Comparison of ENCODE assay signal across 16 cellular contexts in the genomic region with DNA sequence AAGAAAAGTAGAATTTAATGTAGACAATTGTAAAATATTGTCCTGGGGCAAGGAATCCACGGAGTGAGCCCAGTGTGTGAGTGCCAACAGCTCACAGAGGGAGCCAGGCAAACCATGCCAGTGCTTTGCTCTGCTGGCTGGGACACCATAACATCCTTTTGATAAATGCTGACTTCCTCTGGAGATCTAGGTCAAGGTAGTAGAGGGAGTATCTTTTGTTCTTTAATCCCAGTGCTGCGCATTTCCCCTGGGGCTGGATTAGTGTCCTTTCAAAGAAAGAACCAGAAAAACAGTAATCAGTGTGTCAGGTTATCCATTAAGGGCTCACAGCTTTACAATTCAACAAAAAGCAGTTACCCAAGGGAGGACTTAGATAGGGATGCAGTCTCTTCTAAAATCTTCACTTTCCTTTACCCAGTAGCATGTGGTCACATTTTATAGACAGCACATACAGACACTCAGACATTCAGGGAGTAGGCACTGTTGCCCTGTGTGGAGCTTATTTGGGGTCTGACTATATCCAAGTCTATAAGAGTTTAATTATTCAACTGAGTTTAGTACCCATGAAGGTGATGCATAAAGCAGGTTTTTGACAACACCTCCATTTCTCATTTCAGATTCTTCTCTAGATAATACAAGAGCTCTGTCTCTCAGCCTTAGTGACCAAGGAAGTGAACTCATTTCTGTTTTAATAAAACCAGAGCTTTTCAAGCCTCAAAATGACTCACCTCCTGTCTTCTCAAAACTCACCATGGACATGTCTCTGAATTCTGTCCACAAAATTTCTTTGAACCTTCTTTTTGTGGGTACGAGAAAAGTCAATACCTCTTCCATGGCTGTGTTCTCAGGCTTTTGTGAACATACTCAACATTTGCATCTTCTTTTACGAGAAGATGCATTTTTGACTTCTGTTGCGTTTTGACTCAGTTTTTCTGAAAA.
DNase-seq lines count a peak whose midpoint lies in the region; ATAC-seq, FAIRE-seq and TF ChIP-seq lines count a peak whose summit lies in the region.
"Had no signal": no experiment of that assay in that cellular context is flagged by ENCODE, and none has a peak within 500 bp of the region (broad histone marks: within the 10 kb centered on the region; RNA-seq: fewer than 3 reads in every experiment).

No MANE protein-coding gene starts in this region.

- no peaks in the 10 kb centered on the region for H3K79me2 ChIP-seq in OCI-LY3 (ENCODE audit: low read length)

- no peak for ATAC-seq in heart left ventricle
- ATAC-seq: left cardiac atrium had no signal

- H3K4me3 ChIP-seq in HAP-1 = no peak overlapping the region
- peak overlapping the region; percentile 25 for H3K4me3 ChIP-seq in OCI-LY3 (ENCODE audit: low read length)
- no peak overlapping the region for H3K4me3 ChIP-seq in mesenchymal stem cell (ENCODE audit: insufficient read depth in 1 of 2, low read depth in 1 of 2, low read length in 2 of 2)
- no peak overlapping the region for H3K4me3 ChIP-seq in heart left ventricle
- H3K4me3 ChIP-seq: coronary artery had no signal

- H2BK12ac ChIP-seq in mesenchymal stem cell (ENCODE audit: low read length in 2 of 2) = no peak overlapping the region

- in situ Hi-C loops in HAP-1 (cut with MboI; ENCODE audit: low sequenced_read_pairs) = no loop called here

- H3K4ac ChIP-seq in mesenchymal stem cell (ENCODE audit: low read depth in 1 of 2, low read length in 2 of 2) = no peak overlapping the region

- no peak overlapping the region for H4K91ac ChIP-seq in mesenchymal stem cell (ENCODE audit: low read length)

- no peaks in the 10 kb centered on the region for H4K20me1 ChIP-seq in OCI-LY3 (ENCODE audit: insufficient read depth, low read length)

- no peak overlapping the region for H2BK5ac ChIP-seq in mesenchymal stem cell (ENCODE audit: low read depth, low read length, poor library complexity, severe bottlenecking)

- no peaks in the 10 kb centered on the region for H3K27me3 ChIP-seq in HAP-1 (ENCODE audit: low read depth)
- H3K27me3 ChIP-seq in OCI-LY3 (ENCODE audit: low read depth, low read length) = no peaks in the 10 kb centered on the region
- no peaks in the 10 kb centered on the region for H3K27me3 ChIP-seq in mesenchymal stem cell (ENCODE audit: control insufficient read depth in 1 of 2, insufficient read depth in 1 of 2, low read length in 2 of 2)
- peaks cover 0 to 20% (median 0%) of the 10 kb centered on the region in 9 donors for H3K27me3 ChIP-seq in heart left ventricle

- no peak overlapping the region for H4K8ac ChIP-seq in mesenchymal stem cell (ENCODE audit: low read length)

- H3K4me2 ChIP-seq in OCI-LY3 (ENCODE audit: low read length) (peak overlapping the region; percentile 46), mesenchymal stem cell (ENCODE audit: low read length, poor library complexity, severe bottlenecking) (no peak overlapping the region)

- TF ChIP-seq POLR2A in GM12892 (IDR thresholded peaks at IDR 0.05; ENCODE audit: low read depth, low read length) (no peak), heart left ventricle (IDR thresholded peaks at IDR 0.05) (no peak)

- H3K14ac ChIP-seq in mesenchymal stem cell (ENCODE audit: low read length in 2 of 2) = no peak overlapping the region

- TF ChIP-seq CTCF in OCI-LY3 (IDR thresholded peaks at IDR 0.05; ENCODE audit: low read depth, low read length) (no peak), heart left ventricle (IDR thresholded peaks at IDR 0.05) (no peak)

- 75% methylated on average over 5 of the region's 5 CpGs for WGBS in mesenchymal stem cell
- WGBS in heart left ventricle, 4 donors = 67 to 81% (median 74%) methylated on average over 5 of the region's 5 CpGs

- no peak overlapping the region for H2BK15ac ChIP-seq in mesenchymal stem cell (ENCODE audit: low read depth, poor library complexity, severe bottlenecking)

- H3K36me3 ChIP-seq in HAP-1 (replicated peaks) = no peaks in the 10 kb centered on the region
- no peaks in the 10 kb centered on the region for H3K36me3 ChIP-seq in OCI-LY3 (replicated peaks; ENCODE audit: low read depth, low read length)
- no peaks in the 10 kb centered on the region for H3K36me3 ChIP-seq in mesenchymal stem cell (ENCODE audit: control insufficient read depth in 1 of 2, insufficient read depth in 2 of 2, low read depth in 1 of 2, low read length in 2 of 2)
- H3K36me3 ChIP-seq in heart left ventricle = no peaks in the 10 kb centered on the region
- H3K36me3 ChIP-seq: WERI-Rb-1 had no signal

- H3K4me1 ChIP-seq in HAP-1 = no peaks in the 10 kb centered on the region
- H3K4me1 ChIP-seq in OCI-LY3 (ENCODE audit: low read length) = peaks cover 22% of the 10 kb centered on the region
- H3K4me1 ChIP-seq in mesenchymal stem cell (ENCODE audit: control insufficient read depth, insufficient read depth, low read depth, low read length) = no peaks in the 10 kb centered on the region
- no peaks in the 10 kb centered on the region for H3K4me1 ChIP-seq in heart left ventricle

- H3K18ac ChIP-seq in mesenchymal stem cell (ENCODE audit: low read depth in 1 of 2, low read length in 2 of 2) = no peak overlapping the region

- FAIRE-seq in GM12892 (lab: Jason Lieb, UNC) (peak; percentile 73), RCC 7860 (lab: Jason Lieb, UNC) (no peak)
- FAIRE-seq: GM19239 had no signal

- no peak overlapping the region for H3K23ac ChIP-seq in mesenchymal stem cell (ENCODE audit: low read length in 2 of 2)

- no peak for DNase-seq in GM12892 (ENCODE audit: insufficient read length)
- peak; percentile 12 to 14 for DNase-seq in HAP-1 (ENCODE audit: low spot score in 2 of 2)
- DNase-seq in mesenchymal stem cell = peak; percentile 1
- DNase-seq in RCC 7860 (ENCODE audit: low spot score) = no peak
- DNase-seq in heart left ventricle = no peak
- DNase-seq in SW480 (ENCODE audit: low spot score) = no peak
- DNase-seq: anterior cingulate cortex, C1 segment of cervical spinal cord, erythroblast, hippocampal formation, left cardiac atrium, NCI-H226, WERI-Rb-1 had no signal

- H2BK120ac ChIP-seq in mesenchymal stem cell (ENCODE audit: low read depth, low read length) = no peak overlapping the region

- no peaks in the 10 kb centered on the region for H3K79me1 ChIP-seq in mesenchymal stem cell (replicated peaks; ENCODE audit: low read length, poor library complexity, severe bottlenecking)

- peak overlapping the region; percentile 27 for H3K9ac ChIP-seq in OCI-LY3 (ENCODE audit: low read length)
- no peak overlapping the region for H3K9ac ChIP-seq in mesenchymal stem cell (ENCODE audit: low read length)

- H2AK5ac ChIP-seq in mesenchymal stem cell (ENCODE audit: low read length, severe bottlenecking) = no peak overlapping the region

- intact Hi-C loops in heart left ventricle (cut with DNase I) = no loop called here

- peak overlapping the region; percentile 84 for H3K27ac ChIP-seq in OCI-LY3 (ENCODE audit: low read length)
- no peak overlapping the region for H3K27ac ChIP-seq in mesenchymal stem cell (ENCODE audit: low read length, poor library complexity, severe bottlenecking)
- H3K27ac ChIP-seq in heart left ventricle = no peak overlapping the region
- H3K27ac ChIP-seq: coronary artery, WERI-Rb-1 had no signal

- H3K9me3 ChIP-seq in HAP-1 = no peaks in the 10 kb centered on the region
- no peaks in the 10 kb centered on the region for H3K9me3 ChIP-seq in OCI-LY3 (ENCODE audit: insufficient read depth, low read length)
- peaks cover 3% of the 10 kb centered on the region for H3K9me3 ChIP-seq in mesenchymal stem cell (ENCODE audit: control insufficient read depth, low read length)
- peaks cover 0 to 12% (median 0%) of the 10 kb centered on the region in 12 donors for H3K9me3 ChIP-seq in heart left ventricle

- H2AFZ ChIP-seq in OCI-LY3 (ENCODE audit: low read depth, low read length) = peak overlapping the region; percentile 8; the same call in 1 of the 2 replicates
- H2AFZ ChIP-seq in mesenchymal stem cell (ENCODE audit: low read depth, low read length) = no peak overlapping the region

Comparison
In these comparisons a context has a peak if more than half of its experiments do, and no peak if none do; other contexts are left out.
1. DNase-seq: peak in HAP-1 (2 of 2) and mesenchymal stem cell (single experiment); none in GM12892 (single experiment), RCC 7860 (single experiment), heart left ventricle (0 of 5) and SW480 (single experiment).